In genomic region chr12:46609281-46609623, GRCh38 we compare ENCODE assay signal across 9 cellular contexts.
DNase-seq lines count a peak whose midpoint lies in the region; ATAC-seq, FAIRE-seq and TF ChIP-seq lines count a peak whose summit lies in the region.
"Had no signal": no experiment of that assay in that cellular context is flagged by ENCODE, and none has a peak within 500 bp of the region (broad histone marks: within the 10 kb centered on the region; RNA-seq: fewer than 3 reads in every experiment).

No MANE protein-coding gene starts in this region.

- TF ChIP-seq POLR2A in K562 (conservative IDR thresholded peaks at IDR 0.05): no peak

- no peak overlapping the region for H3K9ac ChIP-seq in K562 (ENCODE audit: insufficient read depth in 1 of 2, low read depth in 2 of 2, low read length in 2 of 2)

- peak; percentile 52 for ATAC-seq in HG03432 (IDR thresholded peaks at IDR 0.05; ENCODE audit: unreplicated experiment)
- ATAC-seq in K562: no peak
- ATAC-seq in stimulated activated naive CD8-positive, alpha-beta T cell treated with anti-CD3 and anti-CD28 coated beads, Interleukin-15, amount 100 ng/mL, for 72 hours: peak; percentile 81
- ATAC-seq: A549 had no signal

- in situ Hi-C loops in K562 (cut with MboI): no loop called here

- H3K4me1 ChIP-seq in K562 (replicated peaks in 1 of 2; ENCODE audit: control insufficient read depth in 2 of 2, insufficient read depth in 2 of 2, low read length in 2 of 2): no peaks in the 10 kb centered on the region; a peak in 2 of 5 replicates
- H3K4me1 ChIP-seq: A549 had no signal

- H3K9me3 ChIP-seq in K562 (replicated peaks; ENCODE audit: control insufficient read depth, insufficient read depth, low read depth, low read length): no peaks in the 10 kb centered on the region
- H3K9me3 ChIP-seq: A549 had no signal

- no peak for FAIRE-seq in K562 (lab: Jason Lieb, UNC)
- FAIRE-seq: A549 had no signal

- BruUV-seq in K562 (replicated peaks; lab: Mats Ljungman, UMichigan) (no TSS peak), Calu3 (replicated peaks; lab: Mats Ljungman, UMichigan) (no TSS peak)

- H3K27ac ChIP-seq in K562 (ENCODE audit: extremely low read depth, low read depth, low read length): no peak overlapping the region

- intact Hi-C loops in K562 (cut with micrococcal nuclease) (no loop called here), Calu3 (cut with micrococcal nuclease; ENCODE audit: unreplicated experiment) (no loop called here)

- CTCF ChIA-PET in K562 (lab: Yijun Ruan, JAX; ENCODE audit: low intra/inter-chr PET ratio): no interaction called here
- CTCF ChIA-PET in Calu3 (lab: Charles Lee): no interaction called here

- H3K79me2 ChIP-seq in K562 (ENCODE audit: control insufficient read depth, insufficient read depth, low read length): no peaks in the 10 kb centered on the region

- no peak for TF ChIP-seq CTCF in K562 (IDR thresholded peaks at IDR 0.05 in 2 of 3, conservative IDR thresholded peaks at IDR 0.05 in 1 of 3; ENCODE audit: insufficient read depth in 2 of 3, low read depth in 1 of 3, low read length in 3 of 3)
- no peak for TF ChIP-seq CTCF in Calu3 (IDR thresholded peaks at IDR 0.05; ENCODE audit: unreplicated experiment)

- TF ChIP-seq RAD21 in K562 (CRISPR knock-in tag; conservative IDR thresholded peaks at IDR 0.05 in 1 of 2, IDR thresholded peaks at IDR 0.05 in 1 of 2): no peak

- H3K9me3 Mint-ChIP-seq in stimulated activated naive CD8-positive, alpha-beta T cell treated with anti-CD3 and anti-CD28 coated beads, Interleukin-15, amount 100 ng/mL, for 72 hours: peaks cover 9 to 16% of the 10 kb centered on the region in 2 donors
- H3K9me3 Mint-ChIP-seq in Calu3 (ENCODE audit: low read depth, unreplicated experiment): peaks cover 6% of the 10 kb centered on the region

- peaks cover 20% of the 10 kb centered on the region for H3K4me1 Mint-ChIP-seq in stimulated activated naive CD8-positive, alpha-beta T cell treated with anti-CD3 and anti-CD28 coated beads, Interleukin-15, amount 100 ng/mL, for 72 hours
- no peaks in the 10 kb centered on the region for H3K4me1 Mint-ChIP-seq in Calu3 (ENCODE audit: low read depth, unreplicated experiment)

- H3K27me3 ChIP-seq in K562 (ENCODE audit: control insufficient read depth in 2 of 2, insufficient read depth in 2 of 2, low read length in 2 of 2): no peaks in the 10 kb centered on the region

- no peaks in the 10 kb centered on the region for H3K36me3 Mint-ChIP-seq in Calu3 (ENCODE audit: insufficient read depth, unreplicated experiment)

- H3K4me3 Mint-ChIP-seq in stimulated activated naive CD8-positive, alpha-beta T cell treated with anti-CD3 and anti-CD28 coated beads, Interleukin-15, amount 100 ng/mL, for 72 hours: peak overlapping the region; percentile 49 to 59
- H3K4me3 Mint-ChIP-seq in Calu3 (ENCODE audit: low read depth, unreplicated experiment): no peak overlapping the region

- peak overlapping the region; percentile 30 to 47 for H3K27ac Mint-ChIP-seq in stimulated activated naive CD8-positive, alpha-beta T cell treated with anti-CD3 and anti-CD28 coated beads, Interleukin-15, amount 100 ng/mL, for 72 hours
- no peak overlapping the region for H3K27ac Mint-ChIP-seq in Calu3 (ENCODE audit: unreplicated experiment)

- POLR2A ChIA-PET in K562 (lab: Yijun Ruan, JAX): no interaction called here

- H3K4me3 ChIP-seq in K562: no peak overlapping the region
- H3K4me3 ChIP-seq: A549 had no signal

- H3K36me3 ChIP-seq in K562 (ENCODE audit: control insufficient read depth, insufficient read depth, low read length): no peaks in the 10 kb centered on the region

- no peaks in the 10 kb centered on the region for H4K20me1 ChIP-seq in K562 (replicated peaks; ENCODE audit: control insufficient read depth, insufficient read depth, low read length)

- H2AFZ ChIP-seq in K562 (ENCODE audit: low read depth, low read length): peak overlapping the region; percentile 16; the same call in 1 of the 2 replicates

- H3K9me1 ChIP-seq in K562 (ENCODE audit: control insufficient read depth, insufficient read depth, low read length): no peaks in the 10 kb centered on the region

- DNase-seq in NCI-H748 (lab: John Stamatoyannopoulos, UW; ENCODE audit: unreplicated experiment): peak; percentile 44
- no peak for DNase-seq in NCI-H748 treated with DMSO at 0.1 percent for 48 hours (lab: John Stamatoyannopoulos, UW)
- no peak for DNase-seq in K562 (ENCODE audit: extremely low read depth in 1 of 4, low spot score in 3 of 4)
- DNase-seq in stimulated activated naive CD8-positive, alpha-beta T cell treated with anti-CD3 and anti-CD28 coated beads, Interleukin-15, amount 100 ng/mL, for 72 hours: no peak
- no peak for DNase-seq in Calu3
- no peak for DNase-seq in NCI-H1694 (lab: John Stamatoyannopoulos, UW)
- DNase-seq in NK-92 (lab: John Stamatoyannopoulos, UW; ENCODE audit: unreplicated experiment): no peak

- no peak for TF ChIP-seq EP300 in K562 (IDR thresholded peaks at IDR 0.05; ENCODE audit: low read length)

- no peak overlapping the region for H3K4me2 ChIP-seq in K562 (ENCODE audit: insufficient read depth, low read length)
- H3K4me2 ChIP-seq: A549 had no signal

- no peaks in the 10 kb centered on the region for H3K27me3 Mint-ChIP-seq in stimulated activated naive CD8-positive, alpha-beta T cell treated with anti-CD3 and anti-CD28 coated beads, Interleukin-15, amount 100 ng/mL, for 72 hours
- no peaks in the 10 kb centered on the region for H3K27me3 Mint-ChIP-seq in Calu3 (ENCODE audit: unreplicated experiment)

TF ChIP-seq in K562, 482 proteins besides CTCF, POLR2A, EP300 and RAD21:
- TF ChIP-seq CHD1 (IDR thresholded peaks at IDR 0.05; ENCODE audit: low read length) (no peak), MLLT1 (IDR thresholded peaks at IDR 0.05) (no peak), ARNT (IDR thresholded peaks at IDR 0.05) (no peak), SFPQ (IDR thresholded peaks at IDR 0.05; ENCODE audit: low read depth, low read length) (no peak), ZNF184 (CRISPR knock-in tag; IDR thresholded peaks at IDR 0.05) (no peak)
